ENCODE assay signal across 10 cellular contexts in the genomic region with DNA sequence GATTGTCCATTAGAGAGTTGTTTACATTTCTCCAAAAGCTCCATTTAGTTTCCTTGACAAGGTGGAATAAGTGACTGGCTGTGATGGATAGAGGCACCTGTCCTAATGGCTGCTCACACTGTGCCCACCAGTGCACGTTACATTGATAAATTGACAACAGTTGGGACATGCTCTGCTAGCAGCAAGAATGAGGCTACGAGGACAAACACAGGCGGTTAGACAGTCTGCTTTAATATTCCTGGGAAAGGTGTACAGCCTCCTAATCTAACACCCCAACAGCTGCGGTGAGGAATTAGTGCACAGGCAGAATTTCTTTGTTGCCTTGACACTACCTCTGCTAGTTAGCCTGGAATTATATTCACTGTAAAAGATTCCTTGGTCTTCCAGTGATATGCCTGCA.
A peak's percentile ranks its signal among the peaks of the same experiment; 100 is the strongest.
DNase-seq lines count a peak whose midpoint lies in the region; ATAC-seq and TF ChIP-seq lines count a peak whose summit lies in the region.
"Had no signal": no experiment of that assay in that cellular context is flagged by ENCODE, and none has a peak within 500 bp of the region (broad histone marks: within the 10 kb centered on the region; RNA-seq: fewer than 3 reads in every experiment).

No MANE protein-coding gene starts in this region.

- no peaks in the 10 kb centered on the region for H3K9me3 Mint-ChIP-seq in activated CD4-positive, alpha-beta T cell treated with anti-CD3 and anti-CD28 coated beads, Interleukin-2, amount 10 ng/mL, durations not matched to agents 24 days and 14 days

- H3K27me3 Mint-ChIP-seq in activated CD4-positive, alpha-beta T cell treated with anti-CD3 and anti-CD28 coated beads, Interleukin-2, amount 10 ng/mL, durations not matched to agents 24 days and 14 days = no peaks in the 10 kb centered on the region

- H3K27me3 ChIP-seq in skeletal muscle tissue (ENCODE audit: control insufficient read depth in 3 of 3, insufficient read depth in 3 of 3, low read length in 3 of 3) (no peaks in the 10 kb centered on the region), BE2C (no peaks in the 10 kb centered on the region)

- H3K27ac Mint-ChIP-seq in activated CD4-positive, alpha-beta T cell treated with anti-CD3 and anti-CD28 coated beads, Interleukin-2, amount 10 ng/mL, durations not matched to agents 24 days and 14 days = no peak overlapping the region

- no peak overlapping the region for H3K4me3 Mint-ChIP-seq in activated CD4-positive, alpha-beta T cell treated with anti-CD3 and anti-CD28 coated beads, Interleukin-2, amount 10 ng/mL, durations not matched to agents 24 days and 14 days

- no peak overlapping the region for H3K27ac ChIP-seq in skeletal muscle tissue (ENCODE audit: low read depth, low read length)

- no peaks in the 10 kb centered on the region for H3K36me3 Mint-ChIP-seq in activated CD4-positive, alpha-beta T cell treated with anti-CD3 and anti-CD28 coated beads, Interleukin-2, amount 10 ng/mL, durations not matched to agents 24 days and 14 days (ENCODE audit: low read depth)

- H3K9me3 ChIP-seq in skeletal muscle tissue (ENCODE audit: control insufficient read depth in 3 of 3, low read length in 3 of 3) (no peaks in the 10 kb centered on the region), BE2C (no peaks in the 10 kb centered on the region)
- H3K9me3 ChIP-seq: A549 had no signal

- H3K4me3 ChIP-seq in skeletal muscle tissue (ENCODE audit: low read length in 3 of 3) (peak overlapping the region; percentile 78 to 84 (median 83)), BE2C (ENCODE audit: low read depth, low read length) (no peak overlapping the region)
- H3K4me3 ChIP-seq: A549 had no signal

- intact Hi-C loops in activated CD4-positive, alpha-beta T cell treated with anti-CD3 and anti-CD28 coated beads, Interleukin-2, amount 10 ng/mL, durations not matched to agents 24 days and 14 days (cut with micrococcal nuclease) = no loop called here

- DNase-seq in NCI-H1092 treated with DMSO at 0.1 percent for 48 hours (lab: John Stamatoyannopoulos, UW) (peak; percentile 29), NCI-H1092 (lab: John Stamatoyannopoulos, UW) (no peak), NCI-H748 treated with DMSO at 0.1 percent for 48 hours (lab: John Stamatoyannopoulos, UW) (peak; percentile 43), left lobe of liver (ENCODE audit: low spot score) (no peak), BE2C (no peak)
- DNase-seq in activated CD4-positive, alpha-beta T cell treated with anti-CD3 and anti-CD28 coated beads, Interleukin-2, amount 10 ng/mL, durations not matched to agents 24 days and 14 days = no peak
- DNase-seq: midbrain had no signal

- H3K4me1 ChIP-seq in skeletal muscle tissue (ENCODE audit: control insufficient read depth in 3 of 3, insufficient read depth in 3 of 3, low read length in 3 of 3) (peaks cover 0 to 13% (median 2%) of the 10 kb centered on the region in 3 donors), BE2C (no peaks in the 10 kb centered on the region)
- H3K4me1 ChIP-seq: A549 had no signal

- peak overlapping the region in 2 of 3 donors; percentile 13 to 78 for H3K9ac ChIP-seq in skeletal muscle tissue (ENCODE audit: low read depth in 1 of 3, low read length in 3 of 3)

- H3K36me3 ChIP-seq in skeletal muscle tissue (ENCODE audit: control insufficient read depth in 3 of 3, insufficient read depth in 3 of 3, low read length in 3 of 3) (no peaks in the 10 kb centered on the region), BE2C (no peaks in the 10 kb centered on the region)

- TF ChIP-seq CTCF in BE2C (IDR thresholded peaks at IDR 0.05; ENCODE audit: low read depth, low read length) = no peak

- no peaks in the 10 kb centered on the region for H3K4me1 Mint-ChIP-seq in activated CD4-positive, alpha-beta T cell treated with anti-CD3 and anti-CD28 coated beads, Interleukin-2, amount 10 ng/mL, durations not matched to agents 24 days and 14 days

- ATAC-seq in left lobe of liver = peak; percentile 55
- no peak for ATAC-seq in GM21529 (IDR thresholded peaks at IDR 0.05; ENCODE audit: unreplicated experiment)
- ATAC-seq: A549 had no signal

Comparison
In these comparisons a context has a peak if more than half of its experiments do, and no peak if none do; other contexts are left out.
1. DNase-seq: peak in NCI-H1092 treated with DMSO at 0.1 percent for 48 hours (single experiment) and NCI-H748 treated with DMSO at 0.1 percent for 48 hours (single experiment); none in NCI-H1092 (single experiment), left lobe of liver (single experiment), activated CD4-positive, alpha-beta T cell treated with anti-CD3 and anti-CD28 coated beads, Interleukin-2, amount 10 ng/mL, durations not matched to agents 24 days and 14 days (single experiment) and BE2C (single experiment).